In the genomic region with DNA sequence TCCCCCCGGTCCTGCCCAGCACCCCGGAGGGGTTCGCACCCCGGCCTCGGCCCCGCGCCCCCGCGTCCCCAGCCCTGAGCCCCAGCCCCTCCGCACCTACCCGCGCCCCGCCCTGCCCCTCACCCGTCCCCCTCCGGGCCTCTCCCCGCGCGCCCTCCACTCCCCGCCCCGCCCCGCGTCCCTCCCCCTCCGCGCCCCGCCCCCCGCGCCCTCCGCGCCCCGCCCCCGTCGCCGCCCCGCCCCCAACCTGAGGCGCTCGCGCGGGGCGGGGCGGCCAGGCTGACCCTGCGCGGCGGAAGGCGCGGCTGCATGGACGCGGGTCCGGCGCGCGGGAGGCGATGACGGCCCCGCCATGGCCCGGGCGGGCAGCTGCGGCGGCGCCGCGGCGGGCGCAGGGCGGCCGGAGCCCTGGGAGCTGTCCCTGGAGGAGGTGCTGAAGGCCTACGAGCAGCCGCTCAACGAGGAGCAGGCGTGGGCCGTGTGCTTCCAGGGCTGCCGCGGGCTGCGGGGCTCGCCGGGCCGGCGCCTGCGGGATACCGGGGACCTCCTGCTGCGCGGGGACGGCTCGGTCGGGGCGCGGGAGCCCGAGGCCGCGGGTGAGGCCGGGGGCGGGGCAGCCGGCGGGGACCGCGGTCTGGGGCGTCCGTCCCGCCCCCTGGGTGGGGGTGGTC, we compare ENCODE assay signal across 1 cellular context.
A peak's percentile ranks its signal among the peaks of the same experiment; 100 is the strongest.
TF ChIP-seq lines count a peak whose summit lies in the region.

A gene with protein sequence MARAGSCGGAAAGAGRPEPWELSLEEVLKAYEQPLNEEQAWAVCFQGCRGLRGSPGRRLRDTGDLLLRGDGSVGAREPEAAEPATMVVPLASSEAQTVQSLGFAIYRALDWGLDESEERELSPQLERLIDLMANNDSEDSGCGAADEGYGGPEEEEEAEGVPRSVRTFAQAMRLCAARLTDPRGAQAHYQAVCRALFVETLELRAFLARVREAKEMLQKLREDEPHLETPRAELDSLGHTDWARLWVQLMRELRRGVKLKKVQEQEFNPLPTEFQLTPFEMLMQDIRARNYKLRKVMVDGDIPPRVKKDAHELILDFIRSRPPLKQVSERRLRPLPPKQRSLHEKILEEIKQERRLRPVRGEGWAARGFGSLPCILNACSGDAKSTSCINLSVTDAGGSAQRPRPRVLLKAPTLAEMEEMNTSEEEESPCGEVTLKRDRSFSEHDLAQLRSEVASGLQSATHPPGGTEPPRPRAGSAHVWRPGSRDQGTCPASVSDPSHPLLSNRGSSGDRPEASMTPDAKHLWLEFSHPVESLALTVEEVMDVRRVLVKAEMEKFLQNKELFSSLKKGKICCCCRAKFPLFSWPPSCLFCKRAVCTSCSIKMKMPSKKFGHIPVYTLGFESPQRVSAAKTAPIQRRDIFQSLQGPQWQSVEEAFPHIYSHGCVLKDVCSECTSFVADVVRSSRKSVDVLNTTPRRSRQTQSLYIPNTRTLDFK (plus strand): TSS at position 277 of the 671 bp plus-strand sequence. CDS start 76 bp downstream, at position 353.

TF ChIP-seq in HEK293, 187 proteins besides CTCF, POLR2A, EP300 and RAD21 (continued from another document):
- TF ChIP-seq, protein P1, sequence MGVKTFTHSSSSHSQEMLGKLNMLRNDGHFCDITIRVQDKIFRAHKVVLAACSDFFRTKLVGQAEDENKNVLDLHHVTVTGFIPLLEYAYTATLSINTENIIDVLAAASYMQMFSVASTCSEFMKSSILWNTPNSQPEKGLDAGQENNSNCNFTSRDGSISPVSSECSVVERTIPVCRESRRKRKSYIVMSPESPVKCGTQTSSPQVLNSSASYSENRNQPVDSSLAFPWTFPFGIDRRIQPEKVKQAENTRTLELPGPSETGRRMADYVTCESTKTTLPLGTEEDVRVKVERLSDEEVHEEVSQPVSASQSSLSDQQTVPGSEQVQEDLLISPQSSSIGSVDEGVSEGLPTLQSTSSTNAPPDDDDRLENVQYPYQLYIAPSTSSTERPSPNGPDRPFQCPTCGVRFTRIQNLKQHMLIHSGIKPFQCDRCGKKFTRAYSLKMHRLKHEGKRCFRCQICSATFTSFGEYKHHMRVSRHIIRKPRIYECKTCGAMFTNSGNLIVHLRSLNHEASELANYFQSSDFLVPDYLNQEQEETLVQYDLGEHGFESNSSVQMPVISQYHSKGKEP (tag by site-specific recombination; IDR thresholded peaks at IDR 0.05): 0 out of 2 replicates have a peak, but pooled peaks have one; percentile 40
